1 cellular context compared by ENCODE assay signal in genomic region chr11:44539971-44540370, GRCh38.
TF ChIP-seq lines count a peak whose summit lies in the region.

No MANE protein-coding gene starts in this region.

TF ChIP-seq in K562, 482 proteins besides CTCF, POLR2A, EP300 and RAD21:
- TF ChIP-seq, protein P1, sequence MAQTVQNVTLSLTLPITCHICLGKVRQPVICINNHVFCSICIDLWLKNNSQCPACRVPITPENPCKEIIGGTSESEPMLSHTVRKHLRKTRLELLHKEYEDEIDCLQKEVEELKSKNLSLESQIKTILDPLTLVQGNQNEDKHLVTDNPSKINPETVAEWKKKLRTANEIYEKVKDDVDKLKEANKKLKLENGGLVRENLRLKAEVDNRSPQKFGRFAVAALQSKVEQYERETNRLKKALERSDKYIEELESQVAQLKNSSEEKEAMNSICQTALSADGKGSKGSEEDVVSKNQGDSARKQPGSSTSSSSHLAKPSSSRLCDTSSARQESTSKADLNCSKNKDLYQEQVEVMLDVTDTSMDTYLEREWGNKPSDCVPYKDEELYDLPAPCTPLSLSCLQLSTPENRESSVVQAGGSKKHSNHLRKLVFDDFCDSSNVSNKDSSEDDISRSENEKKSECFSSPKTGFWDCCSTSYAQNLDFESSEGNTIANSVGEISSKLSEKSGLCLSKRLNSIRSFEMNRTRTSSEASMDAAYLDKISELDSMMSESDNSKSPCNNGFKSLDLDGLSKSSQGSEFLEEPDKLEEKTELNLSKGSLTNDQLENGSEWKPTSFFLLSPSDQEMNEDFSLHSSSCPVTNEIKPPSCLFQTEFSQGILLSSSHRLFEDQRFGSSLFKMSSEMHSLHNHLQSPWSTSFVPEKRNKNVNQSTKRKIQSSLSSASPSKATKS (CRISPR knock-in tag; IDR thresholded peaks at IDR 0.05) = no peak
- TF ChIP-seq TBP (optimal IDR thresholded peaks at IDR 0.05; ENCODE audit: low read depth, low read length) (no peak), MCM5 (IDR thresholded peaks at IDR 0.05; ENCODE audit: low read depth) (no peak), PHB2 (IDR thresholded peaks at IDR 0.05; ENCODE audit: low read depth) (no peak), ZNF785 (CRISPR knock-in tag; IDR thresholded peaks at IDR 0.05) (no peak), HMG20B (CRISPR knock-in tag; IDR thresholded peaks at IDR 0.05) (no peak), DNMT1 (IDR thresholded peaks at IDR 0.05) (no peak)
- TF ChIP-seq, protein P2, sequence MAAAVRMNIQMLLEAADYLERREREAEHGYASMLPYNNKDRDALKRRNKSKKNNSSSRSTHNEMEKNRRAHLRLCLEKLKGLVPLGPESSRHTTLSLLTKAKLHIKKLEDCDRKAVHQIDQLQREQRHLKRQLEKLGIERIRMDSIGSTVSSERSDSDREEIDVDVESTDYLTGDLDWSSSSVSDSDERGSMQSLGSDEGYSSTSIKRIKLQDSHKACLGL (CRISPR knock-in tag; IDR thresholded peaks at IDR 0.05; ENCODE audit: borderline replicate concordance, poor library complexity, severe bottlenecking) = no peak
- TF ChIP-seq, protein P3, sequence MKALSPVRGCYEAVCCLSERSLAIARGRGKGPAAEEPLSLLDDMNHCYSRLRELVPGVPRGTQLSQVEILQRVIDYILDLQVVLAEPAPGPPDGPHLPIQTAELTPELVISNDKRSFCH (CRISPR knock-in tag; IDR thresholded peaks at IDR 0.05) = no peak
- TF ChIP-seq, protein P3 (tag; IDR thresholded peaks at IDR 0.05) = no peak
